In the genomic region with DNA sequence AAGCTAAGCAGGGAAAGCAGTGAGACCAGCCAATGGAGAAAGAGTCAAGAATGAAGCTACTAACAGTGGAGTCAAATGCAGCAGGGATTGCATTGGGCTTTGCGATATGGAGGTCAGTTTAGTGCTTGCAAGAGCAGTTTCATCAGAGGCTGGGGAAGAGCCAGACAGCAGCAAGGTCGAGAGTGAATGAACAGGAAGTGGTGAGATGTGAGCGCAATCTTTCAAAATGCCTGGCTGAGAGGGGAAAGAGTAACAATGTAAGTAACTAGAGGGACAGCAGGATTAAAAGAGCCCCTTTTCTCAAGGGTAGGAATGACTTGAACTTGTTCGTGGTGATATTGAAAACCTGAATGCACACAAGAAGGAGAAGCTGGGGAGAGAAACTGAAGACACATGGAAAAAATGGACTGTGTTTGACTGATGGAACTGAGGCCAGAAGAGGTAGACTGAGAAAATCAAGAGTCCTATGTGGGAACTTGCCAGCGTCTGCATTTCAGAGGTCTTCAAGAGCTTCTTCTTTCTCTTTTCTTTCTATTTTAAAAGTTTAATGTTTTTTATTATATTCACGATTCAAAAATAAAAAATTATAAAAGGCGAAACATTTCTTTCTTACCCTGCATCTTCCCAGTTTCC, we compare ENCODE assay signal across 8 cellular contexts. TPM values are rescaled to one million over a fixed set of nuclear protein-coding genes. Genes with fewer than 3 reads are reported as not detected.
DNase-seq lines count a peak whose midpoint lies in the region; ATAC-seq, FAIRE-seq and TF ChIP-seq lines count a peak whose summit lies in the region.

No MANE protein-coding gene starts in this region.

- peaks cover 7% of the 10 kb centered on the region for H3K27me3 Mint-ChIP-seq in activated T-helper 1 cell treated with anti-CD3 and anti-CD28 coated beads, Interleukin-12 subunit alpha, Interleukin-12 subunit beta, Interleukin-2, Interleukin-4 antibody, amounts not matched to agents 30 ng/mL and 10 ng/mL and 1 ng/mL, durations not matched to agents 14 hours and 24 hours and 36 hours (ENCODE audit: insufficient read depth)
- no peaks in the 10 kb centered on the region for H3K27me3 Mint-ChIP-seq in naive thymus-derived CD8-positive, alpha-beta T cell

- peaks cover 24% of the 10 kb centered on the region for H3K4me1 Mint-ChIP-seq in activated T-helper 1 cell treated with anti-CD3 and anti-CD28 coated beads, Interleukin-12 subunit alpha, Interleukin-12 subunit beta, Interleukin-2, Interleukin-4 antibody, amounts not matched to agents 30 ng/mL and 10 ng/mL and 1 ng/mL, durations not matched to agents 14 hours and 24 hours and 36 hours (ENCODE audit: low read depth)
- peaks cover 27 to 51% (median 45%) of the 10 kb centered on the region in 4 donors for H3K4me1 Mint-ChIP-seq in naive thymus-derived CD8-positive, alpha-beta T cell

- in situ Hi-C loops in KBM-7 (cut with MboI; ENCODE audit: low pct_unique_long_range_greater_than_20kb, low sequenced_read_pairs): no loop called here

- H3K27ac Mint-ChIP-seq in activated T-helper 1 cell treated with anti-CD3 and anti-CD28 coated beads, Interleukin-12 subunit alpha, Interleukin-12 subunit beta, Interleukin-2, Interleukin-4 antibody, amounts not matched to agents 30 ng/mL and 10 ng/mL and 1 ng/mL, durations not matched to agents 14 hours and 24 hours and 36 hours: peak overlapping the region; percentile 18
- H3K27ac Mint-ChIP-seq in naive thymus-derived CD8-positive, alpha-beta T cell: peak overlapping the region; percentile 17 to 77 (median 72)

- peaks cover 5% of the 10 kb centered on the region for H3K36me3 Mint-ChIP-seq in activated T-helper 1 cell treated with anti-CD3 and anti-CD28 coated beads, Interleukin-12 subunit alpha, Interleukin-12 subunit beta, Interleukin-2, Interleukin-4 antibody, amounts not matched to agents 30 ng/mL and 10 ng/mL and 1 ng/mL, durations not matched to agents 14 hours and 24 hours and 36 hours (ENCODE audit: low read depth)
- no peaks in the 10 kb centered on the region for H3K36me3 Mint-ChIP-seq in naive thymus-derived CD8-positive, alpha-beta T cell

- intact Hi-C loops in activated T-helper 1 cell treated with anti-CD3 and anti-CD28 coated beads, Interleukin-12 subunit alpha, Interleukin-12 subunit beta, Interleukin-2, Interleukin-4 antibody, amounts not matched to agents 30 ng/mL and 10 ng/mL and 1 ng/mL, durations not matched to agents 14 hours and 24 hours and 36 hours (cut with micrococcal nuclease): loop anchor here (1.0 kb wide), 1 partner anchor 8 kb away; no protein-coding TSS in a partner anchor

- no peak for TF ChIP-seq POLR2A in GM12891 (IDR thresholded peaks at IDR 0.05; ENCODE audit: low read depth, low read length)

- H3K9me3 Mint-ChIP-seq in activated T-helper 1 cell treated with anti-CD3 and anti-CD28 coated beads, Interleukin-12 subunit alpha, Interleukin-12 subunit beta, Interleukin-2, Interleukin-4 antibody, amounts not matched to agents 30 ng/mL and 10 ng/mL and 1 ng/mL, durations not matched to agents 14 hours and 24 hours and 36 hours: no peaks in the 10 kb centered on the region
- no peaks in the 10 kb centered on the region for H3K9me3 Mint-ChIP-seq in naive thymus-derived CD8-positive, alpha-beta T cell

- no peaks in the 10 kb centered on the region for H3K4me1 ChIP-seq in SJCRH30

- H3K4me3 ChIP-seq in SJCRH30: no peak overlapping the region

- ATAC-seq in GM21576 (IDR thresholded peaks at IDR 0.05; ENCODE audit: unreplicated experiment): peak; percentile 91
- ATAC-seq in naive thymus-derived CD8-positive, alpha-beta T cell: peak; percentile 94 to 97

- no peaks in the 10 kb centered on the region for H3K9me3 ChIP-seq in SJCRH30 (replicated peaks)

- no peaks in the 10 kb centered on the region for H3K36me3 ChIP-seq in SJCRH30

- FAIRE-seq in GM12891 (lab: Jason Lieb, UNC): peak; percentile 94

- POLR2A ChIA-PET in naive thymus-derived CD8-positive, alpha-beta T cell (lab: Charles Lee): interaction anchor here (0.6 to 1.9 kb wide), 4 partner anchors 15 to 158 kb away, joined by 3 to 10 read pairs (median 4); a partner anchor contains a TSS

- DNase-seq in GM12891 (ENCODE audit: insufficient read length, low spot score) (peak; percentile 35), KBM-7 (peak; percentile 72), SJCRH30 (no peak), cerebellar nuclear complex (lab: John Stamatoyannopoulos, UW) (no peak), NCI-H1436 (lab: John Stamatoyannopoulos, UW) (no peak)
- peak; percentile 16 for DNase-seq in activated T-helper 1 cell treated with anti-CD3 and anti-CD28 coated beads, Interleukin-12 subunit alpha, Interleukin-12 subunit beta, Interleukin-2, Interleukin-4 antibody, amounts not matched to agents 30 ng/mL and 10 ng/mL and 1 ng/mL, durations not matched to agents 14 hours and 24 hours and 36 hours (ENCODE audit: low spot score)
- DNase-seq in naive thymus-derived CD8-positive, alpha-beta T cell: peak in 8 of 10 donors; percentile 8 to 65 (median 42)

- no peaks in the 10 kb centered on the region for H3K27me3 ChIP-seq in SJCRH30

- no peak overlapping the region for H3K27ac ChIP-seq in SJCRH30

- H3K4me3 Mint-ChIP-seq in activated T-helper 1 cell treated with anti-CD3 and anti-CD28 coated beads, Interleukin-12 subunit alpha, Interleukin-12 subunit beta, Interleukin-2, Interleukin-4 antibody, amounts not matched to agents 30 ng/mL and 10 ng/mL and 1 ng/mL, durations not matched to agents 14 hours and 24 hours and 36 hours: peak overlapping the region; percentile 2
- H3K4me3 Mint-ChIP-seq in naive thymus-derived CD8-positive, alpha-beta T cell: peak overlapping the region in 9 of 10 donors; percentile 8 to 70 (median 47)

TF ChIP-seq in GM12891, 5 proteins besides CTCF, POLR2A, EP300 and RAD21:
- TF ChIP-seq POU2F2 (IDR thresholded peaks at IDR 0.05; ENCODE audit: low read depth, low read length) (no peak), PAX5 (IDR thresholded peaks at IDR 0.05; ENCODE audit: insufficient read depth, low read length, severe bottlenecking) (no peak), SPI1 (IDR thresholded peaks at IDR 0.05; ENCODE audit: low read depth, low read length) (peak; percentile 70), TAF1 (IDR thresholded peaks at IDR 0.05; ENCODE audit: low read depth, low read length) (no peak), POLR2AphosphoS5 (IDR thresholded peaks at IDR 0.05; ENCODE audit: low read depth, low read length) (no peak)

RNA-seq across cellular contexts. Expression of a gene that starts 30.6 kb away (rescaled TPM):
- 41.2 TPM for polyA plus RNA-seq in GM12891 (2012; ENCODE audit: low read depth, missing spikeins)
- 3.4 and 3.5 TPM in 2 replicates for total RNA-seq in activated T-helper 1 cell treated with anti-CD3 and anti-CD28 coated beads, Interleukin-12 subunit alpha, Interleukin-12 subunit beta, Interleukin-2, Interleukin-4 antibody, amounts not matched to agents 30 ng/mL and 10 ng/mL and 1 ng/mL, durations not matched to agents 14 hours and 24 hours and 36 hours
- total RNA-seq in naive thymus-derived CD8-positive, alpha-beta T cell: 10 to 100 TPM; 17.1 to 19.5 TPM
- polyA plus RNA-seq in naive thymus-derived CD8-positive, alpha-beta T cell: 10 to 100 TPM; 12.5 to 18.3 (median 16.9) TPM
- 0.33 and 0.40 TPM in 2 replicates for total RNA-seq in SJCRH30 (2014; rRNA removed; shearing (Covaris generic))

RNA-seq across cellular contexts. Expression of a gene that starts 40.5 kb away (rescaled TPM):
- polyA plus RNA-seq in GM12891 (2012; ENCODE audit: low read depth, missing spikeins): 61.2 TPM
- 75.4 and 85.7 TPM in 2 replicates for total RNA-seq in activated T-helper 1 cell treated with anti-CD3 and anti-CD28 coated beads, Interleukin-12 subunit alpha, Interleukin-12 subunit beta, Interleukin-2, Interleukin-4 antibody, amounts not matched to agents 30 ng/mL and 10 ng/mL and 1 ng/mL, durations not matched to agents 14 hours and 24 hours and 36 hours
- 100 to 1,000 TPM; 147 to 168 TPM for total RNA-seq in naive thymus-derived CD8-positive, alpha-beta T cell
- 100 to 1,000 TPM; 170 to 226 (median 225) TPM for polyA plus RNA-seq in naive thymus-derived CD8-positive, alpha-beta T cell
- total RNA-seq in SJCRH30 (2014; rRNA removed; shearing (Covaris generic)): 41.3 and 45.1 TPM in 2 replicates

Comparison
In these comparisons a context has a peak if more than half of its experiments do, and no peak if none do; other contexts are left out.
1. DNase-seq: peak in GM12891 (single experiment), KBM-7 (single experiment), activated T-helper 1 cell treated with anti-CD3 and anti-CD28 coated beads, Interleukin-12 subunit alpha, Interleukin-12 subunit beta, Interleukin-2, Interleukin-4 antibody, amounts not matched to agents 30 ng/mL and 10 ng/mL and 1 ng/mL, durations not matched to agents 14 hours and 24 hours and 36 hours (single experiment) and naive thymus-derived CD8-positive, alpha-beta T cell (8 of 10); none in SJCRH30 (0 of 2), cerebellar nuclear complex (0 of 2) and NCI-H1436 (single experiment).